Comparison of ENCODE assay signal across 19 cellular contexts in the genomic region with DNA sequence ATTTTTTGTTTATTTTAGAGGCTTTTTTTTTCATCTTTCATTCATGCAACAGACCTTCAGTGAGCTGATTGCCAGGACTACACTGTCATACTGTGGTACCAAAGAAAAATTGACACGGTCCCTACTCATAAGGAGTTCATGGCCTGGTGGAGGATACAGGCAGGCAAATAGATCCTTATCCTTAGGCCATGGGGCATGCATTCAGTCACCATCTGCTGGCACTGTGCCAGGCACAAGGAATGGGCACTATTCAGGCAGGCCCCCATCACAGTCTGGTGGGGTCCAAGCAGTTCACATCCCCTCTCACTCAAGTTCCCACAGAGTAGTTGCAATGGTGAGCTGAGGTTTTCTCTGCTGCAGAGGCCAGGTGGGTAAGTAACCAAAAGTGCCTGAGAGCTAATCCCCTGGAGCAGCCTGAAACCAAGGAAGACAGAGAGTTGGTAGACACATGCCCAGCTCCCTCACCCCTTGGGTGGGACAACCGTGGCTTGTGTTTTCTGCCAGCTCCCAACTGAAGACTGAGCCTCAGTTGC. TPM values are rescaled to one million over a fixed set of nuclear protein-coding genes. Genes with fewer than 3 reads are reported as not detected.
DNase-seq lines count a peak whose midpoint lies in the region; ATAC-seq and TF ChIP-seq lines count a peak whose summit lies in the region.
"Had no signal": no experiment of that assay in that cellular context is flagged by ENCODE, and none has a peak within 500 bp of the region (broad histone marks: within the 10 kb centered on the region; RNA-seq: fewer than 3 reads in every experiment).

No MANE protein-coding gene starts in this region.

- peak; percentile 38 to 41 for DNase-seq in activated T-cell treated with anti-CD3 and anti-CD28 coated beads, Interleukin-2, amount 50 U/mL, for 48 hours
- DNase-seq in activated T-cell treated with anti-CD3 and anti-CD28 coated beads, Interleukin-2, amount 50 U/mL, for 1 hour: no peak
- no peak for DNase-seq in activated T-helper 2 cell treated with anti-CD3 and anti-CD28 coated beads, Interferon-gamma antibody, Interleukin-2, Interleukin-4, amounts not matched to agents 10 μg/mL and 5 μg/mL and 100 μg/mL, durations not matched to agents 14 hours and 24 hours and 36 hours (ENCODE audit: low spot score)
- DNase-seq in aorta (no peak), 8988T (no peak)
- DNase-seq: COR-L47; GDM1; H7; MG63; NCI-H2029; NCI-H526 treated with DMSO at 0.1 percent for 48 hours; OCI-M1; stimulated activated CD4-positive, alpha-beta T cell treated with anti-CD3 and anti-CD28 coated beads, Interleukin-1b, Interleukin-23, amount 100 ng/mL, for 48 hours had no signal

- H3K27me3 ChIP-seq in parathyroid adenoma (ENCODE audit: control insufficient read depth, insufficient read depth, low read length) (no peaks in the 10 kb centered on the region), aorta (ENCODE audit: control insufficient read depth in 1 of 2, insufficient read depth in 2 of 2, low read length in 1 of 2) (no peaks in the 10 kb centered on the region)
- H3K27me3 ChIP-seq: MG63, right atrium auricular region, SJCRH30, tibial nerve had no signal

- H2AFZ ChIP-seq in parathyroid adenoma: no peak overlapping the region
- H2AFZ ChIP-seq: neural progenitor cell had no signal

- no peaks in the 10 kb centered on the region for H3K79me2 ChIP-seq in parathyroid adenoma

- intact Hi-C loops in activated T-helper 2 cell treated with anti-CD3 and anti-CD28 coated beads, Interferon-gamma antibody, Interleukin-2, Interleukin-4, amounts not matched to agents 10 μg/mL and 5 μg/mL and 100 μg/mL, durations not matched to agents 14 hours and 24 hours and 36 hours (cut with micrococcal nuclease): no loop called here
- intact Hi-C loops in aorta (cut with DNase I): no loop called here

- no peaks in the 10 kb centered on the region for H3K27me3 Mint-ChIP-seq in activated T-helper 2 cell treated with anti-CD3 and anti-CD28 coated beads, Interferon-gamma antibody, Interleukin-2, Interleukin-4, amounts not matched to agents 10 μg/mL and 5 μg/mL and 100 μg/mL, durations not matched to agents 14 hours and 24 hours and 36 hours (ENCODE audit: low read depth)

- H3K9ac ChIP-seq in parathyroid adenoma: no peak overlapping the region
- H3K9ac ChIP-seq: neural progenitor cell had no signal

- H3K4me2 ChIP-seq in parathyroid adenoma (ENCODE audit: low read length): no peak overlapping the region
- H3K4me2 ChIP-seq: neural progenitor cell had no signal

- H3K36me3 ChIP-seq in parathyroid adenoma (ENCODE audit: control insufficient read depth, insufficient read depth, low read length) (no peaks in the 10 kb centered on the region), aorta (ENCODE audit: control insufficient read depth in 1 of 2, insufficient read depth in 2 of 2, low read length in 1 of 2) (no peaks in the 10 kb centered on the region)
- H3K36me3 ChIP-seq: MG63, neural progenitor cell, right atrium auricular region, SJCRH30, tibial nerve had no signal

- H3K4me1 Mint-ChIP-seq in activated T-helper 2 cell treated with anti-CD3 and anti-CD28 coated beads, Interferon-gamma antibody, Interleukin-2, Interleukin-4, amounts not matched to agents 10 μg/mL and 5 μg/mL and 100 μg/mL, durations not matched to agents 14 hours and 24 hours and 36 hours (ENCODE audit: low read depth): peaks cover 72% of the 10 kb centered on the region

- no peak overlapping the region for H3K4me3 Mint-ChIP-seq in activated T-helper 2 cell treated with anti-CD3 and anti-CD28 coated beads, Interferon-gamma antibody, Interleukin-2, Interleukin-4, amounts not matched to agents 10 μg/mL and 5 μg/mL and 100 μg/mL, durations not matched to agents 14 hours and 24 hours and 36 hours (ENCODE audit: low read depth)
- H3K4me3 Mint-ChIP-seq: neural progenitor cell had no signal

- H3K36me3 Mint-ChIP-seq in activated T-helper 2 cell treated with anti-CD3 and anti-CD28 coated beads, Interferon-gamma antibody, Interleukin-2, Interleukin-4, amounts not matched to agents 10 μg/mL and 5 μg/mL and 100 μg/mL, durations not matched to agents 14 hours and 24 hours and 36 hours (ENCODE audit: low read depth): peaks cover 40% of the 10 kb centered on the region
- H3K36me3 Mint-ChIP-seq: neural progenitor cell had no signal

- H3K27ac ChIP-seq in parathyroid adenoma (peak overlapping the region; percentile 1), aorta (ENCODE audit: low read depth in 1 of 2, low read length in 2 of 2) (no peak overlapping the region)
- H3K27ac ChIP-seq: epithelial cell of prostate, neural progenitor cell, right atrium auricular region, SJCRH30, tibial nerve had no signal

- no peaks in the 10 kb centered on the region for H3K9me3 ChIP-seq in parathyroid adenoma (ENCODE audit: control insufficient read depth, low read length)
- no peaks in the 10 kb centered on the region for H3K9me3 ChIP-seq in aorta (ENCODE audit: control insufficient read depth, low read length)
- H3K9me3 ChIP-seq: MG63, right atrium auricular region, SJCRH30, tibial nerve had no signal

- no peak for ATAC-seq in aorta (ENCODE audit: low FRiP score)

- WGBS in aorta, 2 donors: 25 to 28% methylated on average over 2 of the region's 2 CpGs

- no peaks in the 10 kb centered on the region for H3K9me3 Mint-ChIP-seq in activated T-helper 2 cell treated with anti-CD3 and anti-CD28 coated beads, Interferon-gamma antibody, Interleukin-2, Interleukin-4, amounts not matched to agents 10 μg/mL and 5 μg/mL and 100 μg/mL, durations not matched to agents 14 hours and 24 hours and 36 hours
- H3K9me3 Mint-ChIP-seq: neural progenitor cell had no signal

- H3K4me1 ChIP-seq in parathyroid adenoma (peaks cover 20% of the 10 kb centered on the region), aorta (ENCODE audit: control insufficient read depth in 1 of 2, insufficient read depth in 2 of 2, low read length in 2 of 2) (no peaks in the 10 kb centered on the region)
- H3K4me1 ChIP-seq: neural progenitor cell had no signal

- H3K4me3 ChIP-seq in parathyroid adenoma (ENCODE audit: low read depth, low read length): no peak overlapping the region
- no peak overlapping the region for H3K4me3 ChIP-seq in aorta (ENCODE audit: low read length in 2 of 2)
- H3K4me3 ChIP-seq: MG63, neural progenitor cell, right atrium auricular region, SJCRH30, tibial nerve had no signal

- no peak for TF ChIP-seq CTCF in parathyroid adenoma (IDR thresholded peaks at IDR 0.05)

- peak overlapping the region; percentile 98 for H3K27ac Mint-ChIP-seq in activated T-helper 2 cell treated with anti-CD3 and anti-CD28 coated beads, Interferon-gamma antibody, Interleukin-2, Interleukin-4, amounts not matched to agents 10 μg/mL and 5 μg/mL and 100 μg/mL, durations not matched to agents 14 hours and 24 hours and 36 hours

RNA-seq across cellular contexts. Expression of a gene that starts 17.3 kb away (rescaled TPM):
- total RNA-seq in activated T-helper 2 cell treated with anti-CD3 and anti-CD28 coated beads, Interferon-gamma antibody, Interleukin-2, Interleukin-4, amounts not matched to agents 10 μg/mL and 5 μg/mL and 100 μg/mL, durations not matched to agents 14 hours and 24 hours and 36 hours: 351 and 355 TPM in 2 replicates
- 10 to 100 TPM in 1 of 2 donors, 1 to 10 TPM in 1; 8.3 to 10.1 TPM for total RNA-seq in aorta
- 1 to 10 TPM; 1.5 to 3.6 TPM for polyA plus RNA-seq in aorta

RNA-seq across cellular contexts. Expression of a gene that starts 22.6 kb away (rescaled TPM):
- total RNA-seq in activated T-helper 2 cell treated with anti-CD3 and anti-CD28 coated beads, Interferon-gamma antibody, Interleukin-2, Interleukin-4, amounts not matched to agents 10 μg/mL and 5 μg/mL and 100 μg/mL, durations not matched to agents 14 hours and 24 hours and 36 hours: 178 and 190 TPM in 2 replicates
- 10 to 100 TPM; 23.7 to 24.8 TPM for total RNA-seq in aorta
- 10 to 100 TPM; 13.0 to 18.3 TPM for polyA plus RNA-seq in aorta

RNA-seq across cellular contexts. Expression of a gene that starts 25.0 kb away (rescaled TPM):
- total RNA-seq in activated T-helper 2 cell treated with anti-CD3 and anti-CD28 coated beads, Interferon-gamma antibody, Interleukin-2, Interleukin-4, amounts not matched to agents 10 μg/mL and 5 μg/mL and 100 μg/mL, durations not matched to agents 14 hours and 24 hours and 36 hours: 61.7 and 68.7 TPM in 2 replicates
- total RNA-seq in aorta: 10 to 100 TPM; 12.0 to 21.3 TPM
- polyA plus RNA-seq in aorta: 10 to 100 TPM; 11.0 to 18.3 TPM

RNA-seq across cellular contexts. Expression of a gene that starts 26.8 kb away (rescaled TPM):
- total RNA-seq in activated T-helper 2 cell treated with anti-CD3 and anti-CD28 coated beads, Interferon-gamma antibody, Interleukin-2, Interleukin-4, amounts not matched to agents 10 μg/mL and 5 μg/mL and 100 μg/mL, durations not matched to agents 14 hours and 24 hours and 36 hours: 35.2 and 37.2 TPM in 2 replicates
- total RNA-seq in aorta: 10 to 100 TPM in 1 of 2 donors, 1 to 10 TPM in 1; 8.8 to 15.9 TPM
- 10 to 100 TPM; 16.4 to 18.0 TPM for polyA plus RNA-seq in aorta

Comparison
In these comparisons a context has a peak if more than half of its experiments do, and no peak if none do; other contexts are left out.
1. DNase-seq: peak in activated T-cell treated with anti-CD3 and anti-CD28 coated beads, Interleukin-2, amount 50 U/mL, for 48 hours (2 of 2); none in activated T-cell treated with anti-CD3 and anti-CD28 coated beads, Interleukin-2, amount 50 U/mL, for 1 hour (single experiment), activated T-helper 2 cell treated with anti-CD3 and anti-CD28 coated beads, Interferon-gamma antibody, Interleukin-2, Interleukin-4, amounts not matched to agents 10 μg/mL and 5 μg/mL and 100 μg/mL, durations not matched to agents 14 hours and 24 hours and 36 hours (single experiment), aorta (0 of 2) and 8988T (single experiment).
2. RNA of a gene that starts 17.3 kb away (total RNA-seq): 351 to 355 TPM in activated T-helper 2 cell treated with anti-CD3 and anti-CD28 coated beads, Interferon-gamma antibody, Interleukin-2, Interleukin-4, amounts not matched to agents 10 μg/mL and 5 μg/mL and 100 μg/mL, durations not matched to agents 14 hours and 24 hours and 36 hours; 8.3 to 10.1 TPM in aorta; every median in the first group is over 10 times any median in the second.